8 cellular contexts compared by ENCODE assay signal in the genomic region with DNA sequence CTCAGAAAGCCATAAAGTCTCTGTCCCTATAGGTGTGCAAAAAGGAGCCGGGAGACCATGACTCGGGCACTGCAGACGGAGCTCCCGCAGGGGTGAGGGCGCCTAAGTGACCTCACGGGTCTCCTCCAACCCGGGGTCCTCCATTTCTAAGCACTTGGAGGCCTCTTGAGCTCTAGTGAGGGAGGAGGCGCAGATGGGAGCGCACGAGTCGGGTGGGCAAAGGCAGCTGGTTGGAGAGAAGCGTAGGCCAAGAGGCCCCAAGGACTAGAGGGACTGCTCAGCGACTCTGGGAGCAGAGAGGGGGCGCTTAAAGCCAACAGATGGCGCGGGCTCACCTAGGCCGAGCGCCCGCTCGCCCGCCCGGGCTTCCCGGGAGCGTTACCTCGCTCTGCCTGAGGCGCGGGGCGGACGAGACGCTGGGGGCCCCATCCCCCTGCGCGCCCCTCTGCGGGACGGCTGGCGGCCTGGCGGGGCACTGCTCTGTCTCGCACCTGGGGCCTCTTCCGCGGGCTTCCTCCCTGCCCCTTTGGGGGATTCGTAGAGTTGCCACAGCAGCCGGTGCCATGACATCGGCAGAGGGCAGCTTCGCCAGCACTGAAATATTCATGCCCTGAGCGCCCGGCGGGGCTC. TPM values are rescaled to one million over a fixed set of nuclear protein-coding genes. Genes with fewer than 3 reads are reported as not detected.
DNase-seq lines count a peak whose midpoint lies in the region; ATAC-seq and TF ChIP-seq lines count a peak whose summit lies in the region.

No MANE protein-coding gene starts in this region.

- peaks cover 71% of the 10 kb centered on the region for H3K27me3 Mint-ChIP-seq in chondrocyte (ENCODE audit: low read depth)

- POLR2A ChIA-PET in HEK293 (lab: Yijun Ruan, JAX), result interaction anchor here (0.6 to 1.5 kb wide), 2 partner anchors 73 to 312 kb away, joined by 3 read pairs; no protein-coding TSS in a partner anchor

- H3K36me3 ChIP-seq in HEK293 (ENCODE audit: control insufficient read depth in 2 of 2, insufficient read depth in 1 of 2, low read length in 2 of 2), result no peaks in the 10 kb centered on the region
- H3K36me3 ChIP-seq in Peyer's patch, result no peaks in the 10 kb centered on the region
- no peaks in the 10 kb centered on the region for H3K36me3 ChIP-seq in liver (ENCODE audit: control insufficient read depth in 4 of 4, insufficient read depth in 3 of 4, low read depth in 1 of 4, low read length in 3 of 4)

- DNase-seq in AG20443 (ENCODE audit: low spot score) (peak; percentile 30), Peyer's patch (peak in 2 of 3 donors; percentile 61 to 63), chondrocyte (ENCODE audit: low spot score) (no peak), substantia nigra (lab: John Stamatoyannopoulos, UW) (peak in 32 of 49 donors; percentile 15 to 79 (median 50))

- H3K27ac Mint-ChIP-seq in chondrocyte (ENCODE audit: unreplicated experiment), result no peak overlapping the region

- H3K4me3 ChIP-seq in HEK293 (ENCODE audit: low read depth, low read length) (no peak overlapping the region), Peyer's patch (peak overlapping the region; percentile 38 to 62 (median 58)), liver (ENCODE audit: low read depth in 1 of 3, low read length in 3 of 3) (peak overlapping the region; percentile 33 to 69 (median 37))

- peaks cover 6% of the 10 kb centered on the region for H3K4me1 Mint-ChIP-seq in chondrocyte (ENCODE audit: low read depth)

- WGBS in liver, result 20% methylated on average over 46 of the region's 46 CpGs

- H3K4me1 ChIP-seq in HEK293 (ENCODE audit: control insufficient read depth, insufficient read depth, low read length), result peaks cover 4% of the 10 kb centered on the region; the same call in 1 of the 2 replicates
- H3K4me1 ChIP-seq in Peyer's patch, result peaks cover 0 to 21% (median 10%) of the 10 kb centered on the region in 4 donors
- peaks cover 3 to 19% (median 14%) of the 10 kb centered on the region in 4 donors for H3K4me1 ChIP-seq in liver (ENCODE audit: control insufficient read depth in 4 of 4, insufficient read depth in 4 of 4, low read length in 3 of 4)

- no peaks in the 10 kb centered on the region for H3K36me3 Mint-ChIP-seq in chondrocyte (ENCODE audit: low read depth)

- TF ChIP-seq CTCF in HEK293 (tag by site-specific recombination; IDR thresholded peaks at IDR 0.05), result peak; percentile 87
- TF ChIP-seq CTCF in Peyer's patch (IDR thresholded peaks at IDR 0.05), result peak in 5 of 6 experiments; percentile 11 to 43 (median 40)
- peak; percentile 74 for TF ChIP-seq CTCF in chondrocyte (IDR thresholded peaks at IDR 0.05)
- TF ChIP-seq CTCF in liver (IDR thresholded peaks at IDR 0.05; ENCODE audit: low read depth, low read length, missing input control), result peak; percentile 56

- peak overlapping the region; percentile 17 for H3K4me3 Mint-ChIP-seq in chondrocyte (ENCODE audit: unreplicated experiment)

- H3K9me3 ChIP-seq in HEK293 (ENCODE audit: control insufficient read depth, insufficient read depth, low read depth, low read length) (no peaks in the 10 kb centered on the region), Peyer's patch (no peaks in the 10 kb centered on the region), liver (ENCODE audit: control insufficient read depth in 4 of 4, low read length in 3 of 4) (no peaks in the 10 kb centered on the region)

- ATAC-seq in GM19463 (IDR thresholded peaks at IDR 0.05; ENCODE audit: unreplicated experiment), result no peak
- ATAC-seq in GM19035 (IDR thresholded peaks at IDR 0.05; ENCODE audit: unreplicated experiment), result no peak

- H3K27ac ChIP-seq in HEK293 (ENCODE audit: extremely low read depth, low read depth, low read length), result no peak overlapping the region; the same call in 1 of the 2 replicates
- peak overlapping the region in 2 of 4 donors; percentile 9 to 42 for H3K27ac ChIP-seq in Peyer's patch
- H3K27ac ChIP-seq in liver (ENCODE audit: low read depth in 1 of 2, low read length in 2 of 2), result no peak overlapping the region
- H3K27ac ChIP-seq in substantia nigra (ENCODE audit: low read depth, low read length, poor library complexity, severe bottlenecking), result peak overlapping the region; percentile 42

- peak; percentile 66 to 81 for TF ChIP-seq RAD21 in liver (IDR thresholded peaks at IDR 0.05)

- no peak for TF ChIP-seq POLR2A in Peyer's patch (IDR thresholded peaks at IDR 0.05)

- CTCF ChIA-PET in HEK293 (lab: Yijun Ruan, JAX), result interaction anchor here (0.6 to 2.0 kb wide), 6 partner anchors 8 to 313 kb away, joined by 3 to 12 read pairs (median 4); no protein-coding TSS in a partner anchor

- H3K27me3 ChIP-seq in Peyer's patch (peaks cover 0 to 12% of the 10 kb centered on the region in 2 donors), liver (ENCODE audit: control insufficient read depth in 4 of 4, insufficient read depth in 4 of 4, low read length in 3 of 4) (no peaks in the 10 kb centered on the region)

- no peaks in the 10 kb centered on the region for H3K9me3 Mint-ChIP-seq in chondrocyte (ENCODE audit: low read depth)

- H3K9ac ChIP-seq in liver (ENCODE audit: low read depth in 1 of 2, low read length in 2 of 2), result no peak overlapping the region

TF ChIP-seq in HEK293, 187 proteins besides CTCF, POLR2A, EP300 and RAD21 (continues in another document):
- TF ChIP-seq ZNF423 (tag by site-specific recombination; IDR thresholded peaks at IDR 0.05) (no peak), ZNF311 (tag by site-specific recombination; IDR thresholded peaks at IDR 0.05; ENCODE audit: borderline replicate concordance) (no peak), ZNF830 (tag by site-specific recombination; IDR thresholded peaks at IDR 0.05; ENCODE audit: low read depth) (no peak), SETDB1 (IDR thresholded peaks at IDR 0.05; ENCODE audit: insufficient read length, low read length) (no peak), ZNF302 (tag by site-specific recombination; IDR thresholded peaks at IDR 0.05; ENCODE audit: low read depth) (no peak), MYNN (tag by site-specific recombination; IDR thresholded peaks at IDR 0.05; ENCODE audit: borderline replicate concordance) (no peak)
- TF ChIP-seq, protein P1, sequence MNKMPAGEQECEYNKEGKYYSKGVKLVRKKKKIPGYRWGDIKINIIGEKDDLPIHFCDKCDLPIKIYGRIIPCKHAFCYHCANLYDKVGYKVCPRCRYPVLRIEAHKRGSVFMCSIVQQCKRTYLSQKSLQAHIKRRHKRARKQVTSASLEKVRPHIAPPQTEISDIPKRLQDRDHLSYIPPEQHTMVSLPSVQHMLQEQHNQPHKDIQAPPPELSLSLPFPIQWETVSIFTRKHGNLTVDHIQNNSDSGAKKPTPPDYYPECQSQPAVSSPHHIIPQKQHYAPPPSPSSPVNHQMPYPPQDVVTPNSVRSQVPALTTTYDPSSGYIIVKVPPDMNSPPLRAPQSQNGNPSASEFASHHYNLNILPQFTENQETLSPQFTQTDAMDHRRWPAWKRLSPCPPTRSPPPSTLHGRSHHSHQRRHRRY (tag by site-specific recombination; IDR thresholded peaks at IDR 0.05), result no peak
- TF ChIP-seq, protein P2, sequence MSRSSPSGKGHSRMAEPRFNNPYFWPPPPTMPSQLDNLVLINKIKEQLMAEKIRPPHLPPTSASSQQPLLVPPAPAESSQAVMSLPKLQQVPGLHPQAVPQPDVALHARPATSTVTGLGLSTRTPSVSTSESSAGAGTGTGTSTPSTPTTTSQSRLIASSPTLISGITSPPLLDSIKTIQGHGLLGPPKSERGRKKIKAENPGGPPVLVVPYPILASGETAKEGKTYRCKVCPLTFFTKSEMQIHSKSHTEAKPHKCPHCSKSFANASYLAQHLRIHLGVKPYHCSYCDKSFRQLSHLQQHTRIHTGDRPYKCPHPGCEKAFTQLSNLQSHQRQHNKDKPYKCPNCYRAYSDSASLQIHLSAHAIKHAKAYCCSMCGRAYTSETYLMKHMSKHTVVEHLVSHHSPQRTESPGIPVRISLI (tag by site-specific recombination; IDR thresholded peaks at IDR 0.05), result no peak

TF ChIP-seq in liver, 16 proteins besides CTCF, POLR2A, EP300 and RAD21:
- no peak for TF ChIP-seq RXRA (IDR thresholded peaks at IDR 0.05)
- TF ChIP-seq, protein P3, sequence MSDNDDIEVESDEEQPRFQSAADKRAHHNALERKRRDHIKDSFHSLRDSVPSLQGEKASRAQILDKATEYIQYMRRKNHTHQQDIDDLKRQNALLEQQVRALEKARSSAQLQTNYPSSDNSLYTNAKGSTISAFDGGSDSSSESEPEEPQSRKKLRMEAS (IDR thresholded peaks at IDR 0.05), result no peak
- no peak for TF ChIP-seq GABPA (IDR thresholded peaks at IDR 0.05 in 1 of 2, conservative IDR thresholded peaks at IDR 0.05 in 1 of 2)
- no peak for TF ChIP-seq EGR1 (IDR thresholded peaks at IDR 0.05; ENCODE audit: low read depth in 2 of 2)
- TF ChIP-seq, protein P4, sequence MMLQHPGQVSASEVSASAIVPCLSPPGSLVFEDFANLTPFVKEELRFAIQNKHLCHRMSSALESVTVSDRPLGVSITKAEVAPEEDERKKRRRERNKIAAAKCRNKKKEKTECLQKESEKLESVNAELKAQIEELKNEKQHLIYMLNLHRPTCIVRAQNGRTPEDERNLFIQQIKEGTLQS (IDR thresholded peaks at IDR 0.05), result no peak

RNA-seq across cellular contexts. Expression of a gene that starts 0.5 kb away (rescaled TPM):
- total RNA-seq in Peyer's patch (1 to 10 TPM; 3.2 to 9.9 (median 5.4) TPM), chondrocyte (not detected in 3 replicates), liver (1 to 10 TPM; 1.5 to 4.1 TPM)
- 1 to 10 TPM; 2.6 to 4.7 TPM for polyA plus RNA-seq in liver
